In genomic region chr3:100183608-100184125, GRCh38 we compare ENCODE assay signal across 17 cellular contexts.
DNase-seq lines count a peak whose midpoint lies in the region; ATAC-seq and TF ChIP-seq lines count a peak whose summit lies in the region.
"Had no signal": no experiment of that assay in that cellular context is flagged by ENCODE, and none has a peak within 500 bp of the region (broad histone marks: within the 10 kb centered on the region; RNA-seq: fewer than 3 reads in every experiment).

No MANE protein-coding gene starts in this region.

- no peaks in the 10 kb centered on the region; the same call in 1 of the 2 replicates for H3K27me3 Mint-ChIP-seq in WTC11 (ENCODE audit: low read depth)
- H3K27me3 Mint-ChIP-seq in T-cell, result peaks cover 0 to 9% of the 10 kb centered on the region in 2 donors

- DNase-seq in NB4 (ENCODE audit: low read depth) (peak; percentile 12), WTC11 (ENCODE audit: low spot score) (no peak), smooth muscle cell (lab: John Stamatoyannopoulos, UW; ENCODE audit: unreplicated experiment) (no peak), T-cell (no peak)
- no peak for DNase-seq in central memory CD4-positive, alpha-beta T cell
- DNase-seq: ACHN; BE2C; CD4-positive, alpha-beta memory T cell; DMS153; DMS79; GDM1 had no signal

- no peak for TF ChIP-seq CTCF in NB4 (IDR thresholded peaks at IDR 0.05; ENCODE audit: low read depth, low read length)
- no peak for TF ChIP-seq CTCF in WTC11 (IDR thresholded peaks at IDR 0.05)
- TF ChIP-seq CTCF in smooth muscle cell (IDR thresholded peaks at IDR 0.05; ENCODE audit: borderline replicate concordance, insufficient read depth, poor library complexity, severe bottlenecking), result no peak

- H3K27ac Mint-ChIP-seq in WTC11 (no peak overlapping the region), T-cell (no peak overlapping the region)
- H3K27ac Mint-ChIP-seq: CD14-positive monocyte; CD4-positive, alpha-beta memory T cell; IgD-negative memory B cell had no signal

- ATAC-seq in WTC11, result peak; percentile 82
- no peak for ATAC-seq in T-cell (replicated peaks in 1 of 4)
- ATAC-seq in GM21423 (IDR thresholded peaks at IDR 0.05; ENCODE audit: unreplicated experiment), result no peak
- ATAC-seq: HepG2 had no signal

- H3K9me3 ChIP-seq in BLaER1 treated with 17β-estradiol and CSF1 and Interleukin-3, amounts not matched to agents 10 nM and 100 nM (replicated peaks in 1 of 11), result peaks cover 24 to 47% (median 37%) of the 10 kb centered on the region in 11 experiments
- H3K9me3 ChIP-seq in smooth muscle cell (replicated peaks; ENCODE audit: low read depth), result no peaks in the 10 kb centered on the region

- no peaks in the 10 kb centered on the region for H4K20me1 ChIP-seq in BLaER1 treated with 17β-estradiol and CSF1 and Interleukin-3, amounts not matched to agents 10 nM and 100 nM
- H4K20me1 ChIP-seq in smooth muscle cell (ENCODE audit: low read depth), result no peaks in the 10 kb centered on the region

- H3K36me3 ChIP-seq in BLaER1 treated with 17β-estradiol and CSF1 and Interleukin-3, amounts not matched to agents 10 nM and 100 nM, result peaks cover 17 to 31% (median 24%) of the 10 kb centered on the region in 11 experiments
- peaks cover 6% of the 10 kb centered on the region for H3K36me3 ChIP-seq in smooth muscle cell (ENCODE audit: low read depth)

- H3K4me3 Mint-ChIP-seq in WTC11 (no peak overlapping the region), T-cell (no peak overlapping the region)
- H3K4me3 Mint-ChIP-seq: CD14-positive monocyte; CD4-positive, alpha-beta memory T cell; IgD-negative memory B cell had no signal

- peak overlapping the region in 10 of 11 experiments; percentile 14 to 73 (median 60); a peak in 17 of 22 replicates for H3K4me2 ChIP-seq in BLaER1 treated with 17β-estradiol and CSF1 and Interleukin-3, amounts not matched to agents 10 nM and 100 nM
- no peak overlapping the region for H3K4me2 ChIP-seq in smooth muscle cell

- no peak overlapping the region for H2AFZ ChIP-seq in smooth muscle cell (ENCODE audit: low read depth)

- H3K4me1 ChIP-seq in BLaER1 treated with 17β-estradiol and CSF1 and Interleukin-3, amounts not matched to agents 10 nM and 100 nM, result peaks cover 24 to 36% (median 30%) of the 10 kb centered on the region in 10 experiments
- H3K4me1 ChIP-seq in smooth muscle cell (ENCODE audit: low read depth), result no peaks in the 10 kb centered on the region
- H3K4me1 ChIP-seq: BE2C, HAP-1 had no signal

- WGBS in smooth muscle cell (ENCODE audit: low lambda C conversion rate), result 86% methylated on average over 1 of the region's 1 CpG

- peak overlapping the region in 2 of 11 experiments; percentile 13 to 47; a peak in 5 of 22 replicates for H3K27ac ChIP-seq in BLaER1 treated with 17β-estradiol and CSF1 and Interleukin-3, amounts not matched to agents 10 nM and 100 nM
- peak overlapping the region; percentile 40 for H3K27ac ChIP-seq in smooth muscle cell (ENCODE audit: low read depth)

- H3K36me3 Mint-ChIP-seq in WTC11 (peaks cover 32% of the 10 kb centered on the region), T-cell (peaks cover 27% of the 10 kb centered on the region)

- H3K9me3 Mint-ChIP-seq in WTC11, result peaks cover 39% of the 10 kb centered on the region
- H3K9me3 Mint-ChIP-seq in T-cell, result peaks cover 6 to 15% (median 10%) of the 10 kb centered on the region in 3 donors

- H3F3A ChIP-seq in smooth muscle cell (ENCODE audit: low read depth), result peaks cover 3% of the 10 kb centered on the region

- CTCF ChIA-PET in WTC11 (lab: Charles Lee) (no interaction called here), T-cell (lab: Charles Lee) (no interaction called here)

- no peak overlapping the region for H3K9ac ChIP-seq in BLaER1 treated with 17β-estradiol and CSF1 and Interleukin-3, amounts not matched to agents 10 nM and 100 nM
- no peak overlapping the region for H3K9ac ChIP-seq in smooth muscle cell (ENCODE audit: low read depth)

- peaks cover 21% of the 10 kb centered on the region for H3K4me1 Mint-ChIP-seq in WTC11
- no peaks in the 10 kb centered on the region for H3K4me1 Mint-ChIP-seq in T-cell
- H3K4me1 Mint-ChIP-seq: CD14-positive monocyte; CD4-positive, alpha-beta memory T cell had no signal

- peak overlapping the region in 1 of 10 experiments; percentile 27; a peak in 1 of 20 replicates for H3K4me3 ChIP-seq in BLaER1 treated with 17β-estradiol and CSF1 and Interleukin-3, amounts not matched to agents 10 nM and 100 nM
- H3K4me3 ChIP-seq in NB4 (ENCODE audit: low read depth, low read length) (no peak overlapping the region), smooth muscle cell (no peak overlapping the region)
- H3K4me3 ChIP-seq: HAP-1 had no signal

- no peak for TF ChIP-seq POLR2A in NB4 (IDR thresholded peaks at IDR 0.05; ENCODE audit: extremely low read depth, insufficient read length)

- H3K79me2 ChIP-seq in smooth muscle cell (ENCODE audit: low read depth), result no peaks in the 10 kb centered on the region

- no peaks in the 10 kb centered on the region for H3K27me3 ChIP-seq in BLaER1 treated with 17β-estradiol and CSF1 and Interleukin-3, amounts not matched to agents 10 nM and 100 nM
- H3K27me3 ChIP-seq in smooth muscle cell (ENCODE audit: low read depth), result no peaks in the 10 kb centered on the region
- H3K27me3 ChIP-seq: BE2C had no signal

- POLR2A ChIA-PET in WTC11 (lab: Charles Lee), result no interaction called here
- POLR2A ChIA-PET in T-cell (lab: Charles Lee), result no interaction called here

TF ChIP-seq in WTC11, 78 proteins besides CTCF, POLR2A, EP300 and RAD21:
- TF ChIP-seq, protein P1, sequence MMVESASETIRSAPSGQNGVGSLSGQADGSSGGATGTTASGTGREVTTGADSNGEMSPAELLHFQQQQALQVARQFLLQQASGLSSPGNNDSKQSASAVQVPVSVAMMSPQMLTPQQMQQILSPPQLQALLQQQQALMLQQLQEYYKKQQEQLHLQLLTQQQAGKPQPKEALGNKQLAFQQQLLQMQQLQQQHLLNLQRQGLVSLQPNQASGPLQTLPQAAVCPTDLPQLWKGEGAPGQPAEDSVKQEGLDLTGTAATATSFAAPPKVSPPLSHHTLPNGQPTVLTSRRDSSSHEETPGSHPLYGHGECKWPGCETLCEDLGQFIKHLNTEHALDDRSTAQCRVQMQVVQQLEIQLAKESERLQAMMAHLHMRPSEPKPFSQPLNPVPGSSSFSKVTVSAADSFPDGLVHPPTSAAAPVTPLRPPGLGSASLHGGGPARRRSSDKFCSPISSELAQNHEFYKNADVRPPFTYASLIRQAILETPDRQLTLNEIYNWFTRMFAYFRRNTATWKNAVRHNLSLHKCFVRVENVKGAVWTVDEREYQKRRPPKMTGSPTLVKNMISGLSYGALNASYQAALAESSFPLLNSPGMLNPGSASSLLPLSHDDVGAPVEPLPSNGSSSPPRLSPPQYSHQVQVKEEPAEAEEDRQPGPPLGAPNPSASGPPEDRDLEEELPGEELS (CRISPR knock-in tag; IDR thresholded peaks at IDR 0.05), result no peak
- TF ChIP-seq ZNF416 (CRISPR knock-in tag; IDR thresholded peaks at IDR 0.05) (peak; percentile 99), GTF2I (CRISPR knock-in tag; conservative IDR thresholded peaks at IDR 0.05) (0 out of 2 replicates have a peak, but pooled peaks have one; percentile 9)
